ENCODE assay signal across 1 cellular context in the genomic region with DNA sequence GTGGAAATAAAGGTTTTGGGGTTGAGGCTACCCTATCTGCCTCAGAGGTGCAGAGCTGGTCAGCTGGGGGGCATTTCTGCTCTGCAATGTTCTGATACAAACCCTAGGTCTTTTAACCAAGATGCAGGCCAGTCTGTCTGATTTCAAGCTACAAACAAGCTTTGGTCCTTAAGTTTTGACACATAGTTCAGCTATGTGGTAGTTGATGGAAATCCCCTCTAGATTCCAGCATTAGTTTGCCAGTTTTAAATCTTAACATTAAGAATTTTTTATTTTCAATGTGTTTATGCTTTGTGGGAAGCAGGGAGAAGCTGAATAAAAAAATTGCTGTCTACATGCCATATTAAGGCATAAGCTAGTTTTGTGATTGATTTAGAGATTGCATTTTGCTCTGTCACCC.
TF ChIP-seq lines count a peak whose summit lies in the region.

No MANE protein-coding gene starts in this region.

TF ChIP-seq in GM23338, 12 proteins besides CTCF, POLR2A, EP300 and RAD21 (continued from another document):
- TF ChIP-seq, protein P1, sequence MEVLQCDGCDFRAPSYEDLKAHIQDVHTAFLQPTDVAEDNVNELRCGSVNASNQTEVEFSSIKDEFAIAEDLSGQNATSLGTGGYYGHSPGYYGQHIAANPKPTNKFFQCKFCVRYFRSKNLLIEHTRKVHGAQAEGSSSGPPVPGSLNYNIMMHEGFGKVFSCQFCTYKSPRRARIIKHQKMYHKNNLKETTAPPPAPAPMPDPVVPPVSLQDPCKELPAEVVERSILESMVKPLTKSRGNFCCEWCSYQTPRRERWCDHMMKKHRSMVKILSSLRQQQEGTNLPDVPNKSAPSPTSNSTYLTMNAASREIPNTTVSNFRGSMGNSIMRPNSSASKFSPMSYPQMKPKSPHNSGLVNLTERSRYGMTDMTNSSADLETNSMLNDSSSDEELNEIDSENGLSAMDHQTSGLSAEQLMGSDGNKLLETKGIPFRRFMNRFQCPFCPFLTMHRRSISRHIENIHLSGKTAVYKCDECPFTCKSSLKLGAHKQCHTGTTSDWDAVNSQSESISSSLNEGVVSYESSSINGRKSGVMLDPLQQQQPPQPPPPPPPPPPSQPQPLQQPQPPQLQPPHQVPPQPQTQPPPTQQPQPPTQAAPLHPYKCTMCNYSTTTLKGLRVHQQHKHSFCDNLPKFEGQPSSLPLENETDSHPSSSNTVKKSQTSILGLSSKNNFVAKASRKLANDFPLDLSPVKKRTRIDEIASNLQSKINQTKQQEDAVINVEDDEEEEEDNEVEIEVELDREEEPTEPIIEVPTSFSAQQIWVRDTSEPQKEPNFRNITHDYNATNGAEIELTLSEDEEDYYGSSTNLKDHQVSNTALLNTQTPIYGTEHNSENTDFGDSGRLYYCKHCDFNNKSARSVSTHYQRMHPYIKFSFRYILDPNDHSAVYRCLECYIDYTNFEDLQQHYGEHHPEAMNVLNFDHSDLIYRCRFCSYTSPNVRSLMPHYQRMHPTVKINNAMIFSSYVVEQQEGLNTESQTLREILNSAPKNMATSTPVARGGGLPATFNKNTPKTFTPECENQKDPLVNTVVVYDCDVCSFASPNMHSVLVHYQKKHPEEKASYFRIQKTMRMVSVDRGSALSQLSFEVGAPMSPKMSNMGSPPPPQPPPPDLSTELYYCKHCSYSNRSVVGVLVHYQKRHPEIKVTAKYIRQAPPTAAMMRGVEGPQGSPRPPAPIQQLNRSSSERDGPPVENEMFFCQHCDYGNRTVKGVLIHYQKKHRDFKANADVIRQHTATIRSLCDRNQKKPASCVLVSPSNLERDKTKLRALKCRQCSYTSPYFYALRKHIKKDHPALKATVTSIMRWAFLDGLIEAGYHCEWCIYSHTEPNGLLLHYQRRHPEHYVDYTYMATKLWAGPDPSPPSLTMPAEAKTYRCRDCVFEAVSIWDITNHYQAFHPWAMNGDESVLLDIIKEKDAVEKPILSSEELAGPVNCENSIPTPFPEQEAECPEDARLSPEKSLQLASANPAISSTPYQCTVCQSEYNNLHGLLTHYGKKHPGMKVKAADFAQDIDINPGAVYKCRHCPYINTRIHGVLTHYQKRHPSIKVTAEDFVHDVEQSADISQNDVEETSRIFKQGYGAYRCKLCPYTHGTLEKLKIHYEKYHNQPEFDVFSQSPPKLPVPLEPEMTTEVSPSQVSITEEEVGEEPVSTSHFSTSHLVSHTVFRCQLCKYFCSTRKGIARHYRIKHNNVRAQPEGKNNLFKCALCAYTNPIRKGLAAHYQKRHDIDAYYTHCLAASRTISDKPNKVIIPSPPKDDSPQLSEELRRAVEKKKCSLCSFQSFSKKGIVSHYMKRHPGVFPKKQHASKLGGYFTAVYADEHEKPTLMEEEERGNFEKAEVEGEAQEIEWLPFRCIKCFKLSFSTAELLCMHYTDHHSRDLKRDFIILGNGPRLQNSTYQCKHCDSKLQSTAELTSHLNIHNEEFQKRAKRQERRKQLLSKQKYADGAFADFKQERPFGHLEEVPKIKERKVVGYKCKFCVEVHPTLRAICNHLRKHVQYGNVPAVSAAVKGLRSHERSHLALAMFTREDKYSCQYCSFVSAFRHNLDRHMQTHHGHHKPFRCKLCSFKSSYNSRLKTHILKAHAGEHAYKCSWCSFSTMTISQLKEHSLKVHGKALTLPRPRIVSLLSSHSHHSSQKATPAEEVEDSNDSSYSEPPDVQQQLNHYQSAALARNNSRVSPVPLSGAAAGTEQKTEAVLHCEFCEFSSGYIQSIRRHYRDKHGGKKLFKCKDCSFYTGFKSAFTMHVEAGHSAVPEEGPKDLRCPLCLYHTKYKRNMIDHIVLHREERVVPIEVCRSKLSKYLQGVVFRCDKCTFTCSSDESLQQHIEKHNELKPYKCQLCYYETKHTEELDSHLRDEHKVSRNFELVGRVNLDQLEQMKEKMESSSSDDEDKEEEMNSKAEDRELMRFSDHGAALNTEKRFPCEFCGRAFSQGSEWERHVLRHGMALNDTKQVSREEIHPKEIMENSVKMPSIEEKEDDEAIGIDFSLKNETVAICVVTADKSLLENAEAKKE (CRISPR knock-in tag; IDR thresholded peaks at IDR 0.05), result no peak
- TF ChIP-seq EZH2phosphoT487 (IDR thresholded peaks at IDR 0.05; ENCODE audit: unreplicated experiment), result no peak
- TF ChIP-seq ZNF331 (CRISPR knock-in tag; IDR thresholded peaks at IDR 0.05; ENCODE audit: low read depth), result no peak
